18 cellular contexts compared by ENCODE assay signal in genomic region chr1:173294853-173295252, GRCh38.
DNase-seq lines count a peak whose midpoint lies in the region; ATAC-seq and TF ChIP-seq lines count a peak whose summit lies in the region.
"Had no signal": no experiment of that assay in that cellular context is flagged by ENCODE, and none has a peak within 500 bp of the region (broad histone marks: within the 10 kb centered on the region; RNA-seq: fewer than 3 reads in every experiment).

No MANE protein-coding gene starts in this region.

- peaks cover 0 to 7% (median 2%) of the 10 kb centered on the region in 4 donors for H3K4me1 ChIP-seq in esophagus muscularis mucosa
- H3K4me1 ChIP-seq: Caco-2 had no signal

- H3K27ac ChIP-seq in esophagus muscularis mucosa (replicated peaks in 1 of 4) = no peak overlapping the region

- no peaks in the 10 kb centered on the region for H3K27me3 Mint-ChIP-seq in activated naive CD4-positive, alpha-beta T cell treated with anti-CD3 and anti-CD28 coated beads, Interleukin-2, amount 10 ng/mL, durations not matched to agents 7 days and 5 days
- H3K27me3 Mint-ChIP-seq in activated CD4-positive, alpha-beta memory T cell treated with anti-CD3 and anti-CD28 coated beads, Interleukin-2, amount 10 ng/mL, durations not matched to agents 7 days and 5 days = peaks cover 5% of the 10 kb centered on the region

- ATAC-seq in stimulated activated effector memory CD8-positive, alpha-beta T cell treated with anti-CD3 and anti-CD28 coated beads, Interleukin-12 subunit alpha, Interleukin-12 subunit beta, amount 100 ng/mL, for 72 hours = peak; percentile 66
- ATAC-seq: HepG2 had no signal

- CTCF ChIA-PET in activated naive CD4-positive, alpha-beta T cell treated with anti-CD3 and anti-CD28 coated beads, Interleukin-2, amount 10 ng/mL, durations not matched to agents 7 days and 5 days (lab: Charles Lee) = no interaction called here
- CTCF ChIA-PET in activated CD4-positive, alpha-beta memory T cell treated with anti-CD3 and anti-CD28 coated beads, Interleukin-2, amount 10 ng/mL, durations not matched to agents 7 days and 5 days (lab: Charles Lee) = no interaction called here

- H3K4me3 ChIP-seq in fibroblast of mammary gland (ENCODE audit: control insufficient read depth, low read depth, low read length) = no peak overlapping the region
- no peak overlapping the region for H3K4me3 ChIP-seq in esophagus muscularis mucosa

- no peaks in the 10 kb centered on the region for H3K27me3 ChIP-seq in esophagus muscularis mucosa

- DNase-seq in ELR (ENCODE audit: low read depth) = peak; percentile 58
- peak; percentile 12 for DNase-seq in NCI-H526 treated with DMSO at 0.1 percent for 48 hours (lab: John Stamatoyannopoulos, UW)
- peak; percentile 47 for DNase-seq in fibroblast of mammary gland (ENCODE audit: low read depth)
- DNase-seq in stimulated activated effector memory CD8-positive, alpha-beta T cell treated with anti-CD3 and anti-CD28 coated beads, Interleukin-12 subunit alpha, Interleukin-12 subunit beta, amount 100 ng/mL, for 72 hours (ENCODE audit: low spot score in 2 of 2) = no peak
- no peak for DNase-seq in esophagus muscularis mucosa (ENCODE audit: extremely low spot score)
- DNase-seq in activated naive CD4-positive, alpha-beta T cell treated with anti-CD3 and anti-CD28 coated beads, Interleukin-2, amount 10 ng/mL, durations not matched to agents 7 days and 5 days = no peak
- no peak for DNase-seq in activated CD4-positive, alpha-beta memory T cell treated with anti-CD3 and anti-CD28 coated beads, Interleukin-2, amount 10 ng/mL, durations not matched to agents 7 days and 5 days
- DNase-seq: Caco-2, GDM1, H9, Karpas-422, NCI-H1417, NCI-H1930, NCI-H2171, NCI-H510A treated with DMSO at 0.1 percent for 48 hours, SHP77 had no signal

- no peaks in the 10 kb centered on the region for H3K36me3 ChIP-seq in esophagus muscularis mucosa

- peaks cover 44% of the 10 kb centered on the region for H3K4me1 Mint-ChIP-seq in stimulated activated effector memory CD8-positive, alpha-beta T cell treated with anti-CD3 and anti-CD28 coated beads, Interleukin-12 subunit alpha, Interleukin-12 subunit beta, amount 100 ng/mL, for 72 hours
- H3K4me1 Mint-ChIP-seq in activated naive CD4-positive, alpha-beta T cell treated with anti-CD3 and anti-CD28 coated beads, Interleukin-2, amount 10 ng/mL, durations not matched to agents 7 days and 5 days = peaks cover 14% of the 10 kb centered on the region
- H3K4me1 Mint-ChIP-seq in activated CD4-positive, alpha-beta memory T cell treated with anti-CD3 and anti-CD28 coated beads, Interleukin-2, amount 10 ng/mL, durations not matched to agents 7 days and 5 days = peaks cover 13% of the 10 kb centered on the region

- H3K36me3 Mint-ChIP-seq in stimulated activated effector memory CD8-positive, alpha-beta T cell treated with anti-CD3 and anti-CD28 coated beads, Interleukin-12 subunit alpha, Interleukin-12 subunit beta, amount 100 ng/mL, for 72 hours = peaks cover 5% of the 10 kb centered on the region
- no peaks in the 10 kb centered on the region for H3K36me3 Mint-ChIP-seq in activated naive CD4-positive, alpha-beta T cell treated with anti-CD3 and anti-CD28 coated beads, Interleukin-2, amount 10 ng/mL, durations not matched to agents 7 days and 5 days
- H3K36me3 Mint-ChIP-seq in activated CD4-positive, alpha-beta memory T cell treated with anti-CD3 and anti-CD28 coated beads, Interleukin-2, amount 10 ng/mL, durations not matched to agents 7 days and 5 days (ENCODE audit: low read depth) = no peaks in the 10 kb centered on the region
- H3K36me3 Mint-ChIP-seq: CD14-positive monocyte had no signal

- POLR2A ChIA-PET in activated CD4-positive, alpha-beta memory T cell treated with anti-CD3 and anti-CD28 coated beads, Interleukin-2, amount 10 ng/mL, durations not matched to agents 7 days and 5 days (lab: Charles Lee) = no interaction called here

- intact Hi-C loops in esophagus muscularis mucosa (cut with DNase I) = no loop called here

- no peaks in the 10 kb centered on the region for H3K9me3 Mint-ChIP-seq in stimulated activated effector memory CD8-positive, alpha-beta T cell treated with anti-CD3 and anti-CD28 coated beads, Interleukin-12 subunit alpha, Interleukin-12 subunit beta, amount 100 ng/mL, for 72 hours
- H3K9me3 Mint-ChIP-seq in activated naive CD4-positive, alpha-beta T cell treated with anti-CD3 and anti-CD28 coated beads, Interleukin-2, amount 10 ng/mL, durations not matched to agents 7 days and 5 days = no peaks in the 10 kb centered on the region
- peaks cover 2% of the 10 kb centered on the region for H3K9me3 Mint-ChIP-seq in activated CD4-positive, alpha-beta memory T cell treated with anti-CD3 and anti-CD28 coated beads, Interleukin-2, amount 10 ng/mL, durations not matched to agents 7 days and 5 days
- H3K9me3 Mint-ChIP-seq: H9 had no signal

- TF ChIP-seq POLR2A in esophagus muscularis mucosa (IDR thresholded peaks at IDR 0.05; ENCODE audit: low read depth) = no peak

- WGBS in esophagus muscularis mucosa = 70% methylated on average over 2 of the region's 2 CpGs

- H3K9me3 ChIP-seq in esophagus muscularis mucosa = no peaks in the 10 kb centered on the region
- H3K9me3 ChIP-seq: Caco-2 had no signal

- no peak for TF ChIP-seq EP300 in esophagus muscularis mucosa (IDR thresholded peaks at IDR 0.05)

- no peak for TF ChIP-seq CTCF in fibroblast of mammary gland (conservative IDR thresholded peaks at IDR 0.05; ENCODE audit: control insufficient read depth, insufficient read depth, low read depth, low read length)
- TF ChIP-seq CTCF in esophagus muscularis mucosa (IDR thresholded peaks at IDR 0.05) = no peak

- H3K27ac Mint-ChIP-seq in stimulated activated effector memory CD8-positive, alpha-beta T cell treated with anti-CD3 and anti-CD28 coated beads, Interleukin-12 subunit alpha, Interleukin-12 subunit beta, amount 100 ng/mL, for 72 hours = no peak overlapping the region
- no peak overlapping the region for H3K27ac Mint-ChIP-seq in activated naive CD4-positive, alpha-beta T cell treated with anti-CD3 and anti-CD28 coated beads, Interleukin-2, amount 10 ng/mL, durations not matched to agents 7 days and 5 days
- no peak overlapping the region for H3K27ac Mint-ChIP-seq in activated CD4-positive, alpha-beta memory T cell treated with anti-CD3 and anti-CD28 coated beads, Interleukin-2, amount 10 ng/mL, durations not matched to agents 7 days and 5 days
- H3K27ac Mint-ChIP-seq: H9 had no signal

- H3K4me3 Mint-ChIP-seq in stimulated activated effector memory CD8-positive, alpha-beta T cell treated with anti-CD3 and anti-CD28 coated beads, Interleukin-12 subunit alpha, Interleukin-12 subunit beta, amount 100 ng/mL, for 72 hours = no peak overlapping the region
- no peak overlapping the region for H3K4me3 Mint-ChIP-seq in activated naive CD4-positive, alpha-beta T cell treated with anti-CD3 and anti-CD28 coated beads, Interleukin-2, amount 10 ng/mL, durations not matched to agents 7 days and 5 days
- no peak overlapping the region for H3K4me3 Mint-ChIP-seq in activated CD4-positive, alpha-beta memory T cell treated with anti-CD3 and anti-CD28 coated beads, Interleukin-2, amount 10 ng/mL, durations not matched to agents 7 days and 5 days
- H3K4me3 Mint-ChIP-seq: CD14-positive monocyte, H9 had no signal

Comparison
In these comparisons a context has a peak if more than half of its experiments do, and no peak if none do; other contexts are left out.
1. DNase-seq: peak in ELR (single experiment), NCI-H526 treated with DMSO at 0.1 percent for 48 hours (single experiment) and fibroblast of mammary gland (single experiment); none in stimulated activated effector memory CD8-positive, alpha-beta T cell treated with anti-CD3 and anti-CD28 coated beads, Interleukin-12 subunit alpha, Interleukin-12 subunit beta, amount 100 ng/mL, for 72 hours (0 of 2), esophagus muscularis mucosa (single experiment), activated naive CD4-positive, alpha-beta T cell treated with anti-CD3 and anti-CD28 coated beads, Interleukin-2, amount 10 ng/mL, durations not matched to agents 7 days and 5 days (single experiment) and activated CD4-positive, alpha-beta memory T cell treated with anti-CD3 and anti-CD28 coated beads, Interleukin-2, amount 10 ng/mL, durations not matched to agents 7 days and 5 days (single experiment).